Comparison of ENCODE assay signal across 8 cellular contexts in genomic region chr10:124719213-124719851, GRCh38. TPM values are rescaled to one million over a fixed set of nuclear protein-coding genes. Genes with fewer than 3 reads are reported as not detected.
A peak's percentile ranks its signal among the peaks of the same experiment; 100 is the strongest.
DNase-seq lines count a peak whose midpoint lies in the region; ATAC-seq and TF ChIP-seq lines count a peak whose summit lies in the region.

No MANE protein-coding gene starts in this region.

- H3K36me3 ChIP-seq in left lung, result no peaks in the 10 kb centered on the region

- H3K27ac ChIP-seq in left lung, result peak overlapping the region; percentile 55 to 90

- no peaks in the 10 kb centered on the region for H3K27me3 ChIP-seq in left lung

- peak; percentile 68 for DNase-seq in COR-L47 (lab: John Stamatoyannopoulos, UW)
- peak; percentile 40 for DNase-seq in UCSD-AML1 (lab: John Stamatoyannopoulos, UW; ENCODE audit: unreplicated experiment)
- DNase-seq in cardiac fibroblast (ENCODE audit: low read depth in 2 of 2), result peak; percentile 79 to 92
- no peak for DNase-seq in left lung
- DNase-seq in stimulated activated naive CD8-positive, alpha-beta T cell treated with anti-CD3 and anti-CD28 coated beads, Interleukin-15, Interleukin-2, amounts not matched to agents 100 U/mL and 50 U/mL, for 24 hours, result peak; percentile 62
- no peak for DNase-seq in NCI-H128 (lab: John Stamatoyannopoulos, UW; ENCODE audit: unreplicated experiment)

- H3K4me3 ChIP-seq in cardiac fibroblast (replicated peaks in 1 of 2; ENCODE audit: low read depth in 2 of 2, low read length in 2 of 2) (no peak overlapping the region), left lung (no peak overlapping the region)

- intact Hi-C loops in left lung (cut with DNase I), result no loop called here

- no peaks in the 10 kb centered on the region for H3K9me3 ChIP-seq in left lung

- TF ChIP-seq CTCF in cardiac fibroblast (IDR thresholded peaks at IDR 0.05; ENCODE audit: low read depth, low read length) (peak; percentile 62), left lung (IDR thresholded peaks at IDR 0.05) (peak; percentile 22 to 70)

- ATAC-seq in GM19452 (IDR thresholded peaks at IDR 0.05; ENCODE audit: unreplicated experiment) (peak; percentile 44), HG03520 (IDR thresholded peaks at IDR 0.05; ENCODE audit: unreplicated experiment) (peak; percentile 25), left lung (peak; percentile 48)
- ATAC-seq in stimulated activated naive CD8-positive, alpha-beta T cell treated with anti-CD3 and anti-CD28 coated beads, Interleukin-15, Interleukin-2, amounts not matched to agents 100 U/mL and 50 U/mL, for 24 hours, result peak; percentile 28

- H3K4me1 ChIP-seq in left lung, result peaks cover 52 to 97% of the 10 kb centered on the region in 2 donors

RNA-seq across cellular contexts. Expression of gene FAM53B, which starts 24.8 kb away (rescaled TPM):
- 10 to 100 TPM; 26.6 to 34.6 TPM for total RNA-seq in left lung

Comparison
In these comparisons a context has a peak if more than half of its experiments do, and no peak if none do; other contexts are left out.
1. DNase-seq: peak in COR-L47 (single experiment), UCSD-AML1 (single experiment), cardiac fibroblast (2 of 2) and stimulated activated naive CD8-positive, alpha-beta T cell treated with anti-CD3 and anti-CD28 coated beads, Interleukin-15, Interleukin-2, amounts not matched to agents 100 U/mL and 50 U/mL, for 24 hours (single experiment); none in left lung (0 of 2) and NCI-H128 (single experiment).
2. Peak in every context shown above with its lines, with median percentiles within 50 percentile points of each other: ATAC-seq.